Comparison of ENCODE assay signal across 14 cellular contexts in the genomic region with DNA sequence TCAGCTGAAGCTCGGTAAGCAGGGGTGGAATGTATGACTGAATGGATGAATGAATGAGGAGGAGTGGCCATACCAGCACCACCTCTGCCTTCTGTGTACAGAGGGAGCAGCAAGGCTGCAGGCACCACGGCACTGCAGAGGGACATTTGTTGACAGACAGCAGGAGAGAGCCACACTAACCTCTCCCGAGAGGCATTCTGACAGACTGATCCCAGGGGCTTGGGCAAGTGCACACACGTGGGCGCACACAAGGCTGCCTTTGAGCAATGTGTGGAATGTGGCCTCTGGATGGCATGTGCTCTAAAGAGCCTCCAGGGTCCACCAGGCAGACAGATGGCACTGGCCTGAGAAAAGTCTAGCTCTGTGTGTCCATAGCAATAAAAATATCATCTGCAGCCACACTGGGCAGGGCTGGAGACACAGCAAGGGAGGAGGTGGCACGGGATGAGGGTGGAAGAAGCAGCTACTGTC.
DNase-seq lines count a peak whose midpoint lies in the region; ATAC-seq, FAIRE-seq and TF ChIP-seq lines count a peak whose summit lies in the region.
"Had no signal": no experiment of that assay in that cellular context is flagged by ENCODE, and none has a peak within 500 bp of the region (broad histone marks: within the 10 kb centered on the region; RNA-seq: fewer than 3 reads in every experiment).

No MANE protein-coding gene starts in this region.

- no peaks in the 10 kb centered on the region for H3K9me3 Mint-ChIP-seq in CD8-positive, alpha-beta T cell
- H3K9me3 Mint-ChIP-seq: activated B cell treated with CpG ODN at 0.5 μM for 24 hours; activated T-helper 17 cell treated with anti-CD3 and anti-CD28 coated beads, Interleukin-2, amount 50 U/mL, for 72 hours; stimulated activated memory B cell treated with anti-CD40 and anti-IgM and Interleukin-4, amounts not matched to agents 10 μg/mL and 1 μg/mL and 100 μg/mL, for 72 hours had no signal

- no peak overlapping the region for H3K4me3 ChIP-seq in left ventricle myocardium inferior
- no peak overlapping the region for H3K4me3 ChIP-seq in RWPE2 (ENCODE audit: severe bottlenecking)
- no peak overlapping the region for H3K4me3 ChIP-seq in keratinocyte (ENCODE audit: control insufficient read depth in 2 of 3, extremely low read depth in 1 of 3, insufficient read depth in 2 of 3, low read depth in 1 of 3, low read length in 3 of 3)
- H3K4me3 ChIP-seq in CD8-positive, alpha-beta T cell (ENCODE audit: low read depth, low read length) = no peak overlapping the region
- H3K4me3 ChIP-seq: K562 had no signal

- ATAC-seq in left ventricle myocardium superior (peak; percentile 25), RWPE2 (ENCODE audit: low read depth) (peak; percentile 92)
- ATAC-seq in CD8-positive, alpha-beta T cell = no peak
- ATAC-seq: activated T-helper 17 cell treated with anti-CD3 and anti-CD28 coated beads, Interleukin-2, amount 50 U/mL, for 72 hours; K562; stimulated activated memory B cell treated with anti-CD40 and anti-IgM and Interleukin-4, amounts not matched to agents 10 μg/mL and 1 μg/mL and 100 μg/mL, for 72 hours had no signal

- H3K36me3 ChIP-seq in left ventricle myocardium inferior (no peaks in the 10 kb centered on the region), RWPE2 (ENCODE audit: low read depth) (no peaks in the 10 kb centered on the region), keratinocyte (ENCODE audit: control insufficient read depth in 2 of 2, extremely low read depth in 1 of 2, insufficient read depth in 2 of 2, low read length in 2 of 2) (no peaks in the 10 kb centered on the region)
- no peaks in the 10 kb centered on the region for H3K36me3 ChIP-seq in CD8-positive, alpha-beta T cell (ENCODE audit: insufficient read depth, low read length)

- H3K4me1 ChIP-seq in left ventricle myocardium inferior (no peaks in the 10 kb centered on the region), RWPE2 (ENCODE audit: insufficient read depth, poor library complexity, severe bottlenecking) (no peaks in the 10 kb centered on the region), keratinocyte (ENCODE audit: control insufficient read depth, extremely low read depth, insufficient read depth, low read length) (peaks cover 13% of the 10 kb centered on the region)
- no peaks in the 10 kb centered on the region for H3K4me1 ChIP-seq in CD8-positive, alpha-beta T cell (ENCODE audit: insufficient read depth, low read length)

- H3K27me3 ChIP-seq in left ventricle myocardium inferior (ENCODE audit: low read depth) (no peaks in the 10 kb centered on the region), RWPE2 (ENCODE audit: insufficient read depth, poor library complexity, severe bottlenecking) (no peaks in the 10 kb centered on the region), keratinocyte (ENCODE audit: control insufficient read depth, extremely low read depth, insufficient read depth, low read length) (no peaks in the 10 kb centered on the region)
- H3K27me3 ChIP-seq in CD8-positive, alpha-beta T cell (ENCODE audit: insufficient read depth, low read length) = no peaks in the 10 kb centered on the region

- no peaks in the 10 kb centered on the region for H4K20me1 ChIP-seq in keratinocyte (ENCODE audit: control insufficient read depth, extremely low read depth, insufficient read depth, low read length)

- FAIRE-seq in keratinocyte (lab: Jason Lieb, UNC) (peak; percentile 86), urothelium cell line (lab: Jason Lieb, UNC) (no peak), frontal cortex (lab: Jason Lieb, UNC) (no peak)
- FAIRE-seq: GM12891, K562 had no signal

- peak overlapping the region; percentile 52 for H2AFZ ChIP-seq in keratinocyte (ENCODE audit: control insufficient read depth, low read length)

- H3K4me1 Mint-ChIP-seq in CD8-positive, alpha-beta T cell (ENCODE audit: low read depth) = no peaks in the 10 kb centered on the region
- H3K4me1 Mint-ChIP-seq: activated B cell treated with CpG ODN at 0.5 μM for 24 hours; activated T-helper 17 cell treated with anti-CD3 and anti-CD28 coated beads, Interleukin-2, amount 50 U/mL, for 72 hours; B cell; stimulated activated memory B cell treated with anti-CD40 and anti-IgM and Interleukin-4, amounts not matched to agents 10 μg/mL and 1 μg/mL and 100 μg/mL, for 72 hours had no signal

- peak overlapping the region; percentile 30 for H3K4me2 ChIP-seq in keratinocyte (ENCODE audit: control insufficient read depth, extremely low read depth, insufficient read depth, low read depth, low read length)

- POLR2A ChIA-PET in CD8-positive, alpha-beta T cell (lab: Charles Lee) = no interaction called here

- H3K27ac Mint-ChIP-seq in CD8-positive, alpha-beta T cell = no peak overlapping the region
- H3K27ac Mint-ChIP-seq: activated B cell treated with CpG ODN at 0.5 μM for 24 hours; activated T-helper 17 cell treated with anti-CD3 and anti-CD28 coated beads, Interleukin-2, amount 50 U/mL, for 72 hours; B cell; stimulated activated memory B cell treated with anti-CD40 and anti-IgM and Interleukin-4, amounts not matched to agents 10 μg/mL and 1 μg/mL and 100 μg/mL, for 72 hours had no signal

- TF ChIP-seq CTCF in left ventricle myocardium inferior (IDR thresholded peaks at IDR 0.05; ENCODE audit: borderline replicate concordance) (no peak), RWPE2 (IDR thresholded peaks at IDR 0.05; ENCODE audit: poor library complexity, severe bottlenecking) (no peak), keratinocyte (optimal IDR thresholded peaks at IDR 0.05 in 1 of 3, IDR thresholded peaks at IDR 0.05 in 1 of 3, conservative IDR thresholded peaks at IDR 0.05 in 1 of 3; ENCODE audit: extremely low read depth in 1 of 3, insufficient read depth in 2 of 3, low read length in 3 of 3) (no peak)
- no peak for TF ChIP-seq CTCF in CD8-positive, alpha-beta T cell (IDR thresholded peaks at IDR 0.05)

- H3K9ac ChIP-seq in keratinocyte (ENCODE audit: control insufficient read depth, extremely low read depth, insufficient read depth, low read length) = peak overlapping the region; percentile 13

- dilution Hi-C loops in keratinocyte (cut with MboI; ENCODE audit: extremely low pct_ligation_motif_present, low sequenced_read_pairs) = no loop called here

- H3K27me3 Mint-ChIP-seq in CD8-positive, alpha-beta T cell (ENCODE audit: low read depth) = peaks cover 2% of the 10 kb centered on the region
- H3K27me3 Mint-ChIP-seq: activated B cell treated with CpG ODN at 0.5 μM for 24 hours; activated T-helper 17 cell treated with anti-CD3 and anti-CD28 coated beads, Interleukin-2, amount 50 U/mL, for 72 hours; B cell; stimulated activated memory B cell treated with anti-CD40 and anti-IgM and Interleukin-4, amounts not matched to agents 10 μg/mL and 1 μg/mL and 100 μg/mL, for 72 hours had no signal

- CTCF ChIA-PET in CD8-positive, alpha-beta T cell (lab: Charles Lee) = no interaction called here

- no peaks in the 10 kb centered on the region for H3K79me2 ChIP-seq in keratinocyte (ENCODE audit: control insufficient read depth, insufficient read depth, low read length)

- no peak for TF ChIP-seq POLR2A in erythroblast (IDR thresholded peaks at IDR 0.05; ENCODE audit: low read length)

- DNase-seq in left ventricle myocardium superior (no peak), left ventricle myocardium inferior (no peak), RWPE2 (ENCODE audit: low spot score) (no peak), keratinocyte (ENCODE audit: low read depth, low spot score) (peak; percentile 71), urothelium cell line (ENCODE audit: low spot score) (peak; percentile 13), erythroblast (lab: John Stamatoyannopoulos, UW) (no peak), frontal cortex (ENCODE audit: low spot score in 2 of 2) (no peak)
- no peak for DNase-seq in CD8-positive, alpha-beta T cell
- DNase-seq: activated B cell treated with CpG ODN at 0.5 μM for 24 hours had no signal

- H3K4me3 Mint-ChIP-seq in CD8-positive, alpha-beta T cell = no peak overlapping the region
- H3K4me3 Mint-ChIP-seq: activated B cell treated with CpG ODN at 0.5 μM for 24 hours; activated T-helper 17 cell treated with anti-CD3 and anti-CD28 coated beads, Interleukin-2, amount 50 U/mL, for 72 hours; B cell; stimulated activated memory B cell treated with anti-CD40 and anti-IgM and Interleukin-4, amounts not matched to agents 10 μg/mL and 1 μg/mL and 100 μg/mL, for 72 hours had no signal

- H3K27ac ChIP-seq in left ventricle myocardium inferior (replicated peaks) = no peak overlapping the region
- H3K27ac ChIP-seq in RWPE2 (ENCODE audit: poor library complexity, severe bottlenecking) = no peak overlapping the region
- H3K27ac ChIP-seq in keratinocyte (ENCODE audit: control insufficient read depth, insufficient read depth, low read length) = no peak overlapping the region
- H3K27ac ChIP-seq in CD8-positive, alpha-beta T cell (ENCODE audit: low read depth, low read length) = no peak overlapping the region

- H3K9me3 ChIP-seq in left ventricle myocardium inferior (replicated peaks) (no peaks in the 10 kb centered on the region), RWPE2 (ENCODE audit: severe bottlenecking) (no peaks in the 10 kb centered on the region), keratinocyte (ENCODE audit: control insufficient read depth, low read depth, low read length) (no peaks in the 10 kb centered on the region)
- H3K9me3 ChIP-seq in CD8-positive, alpha-beta T cell (ENCODE audit: low read length) = no peaks in the 10 kb centered on the region

- H3K36me3 Mint-ChIP-seq in CD8-positive, alpha-beta T cell = no peaks in the 10 kb centered on the region
- H3K36me3 Mint-ChIP-seq: stimulated activated memory B cell treated with anti-CD40 and anti-IgM and Interleukin-4, amounts not matched to agents 10 μg/mL and 1 μg/mL and 100 μg/mL, for 72 hours had no signal

- intact Hi-C loops in left ventricle myocardium superior (cut with micrococcal nuclease) = no loop called here
- intact Hi-C loops in left ventricle myocardium inferior (cut with micrococcal nuclease) = no loop called here
- intact Hi-C loops in CD8-positive, alpha-beta T cell (cut with DNase I, micrococcal nuclease) = no loop called here

- H3K9me1 ChIP-seq in keratinocyte (ENCODE audit: control insufficient read depth, extremely low read depth, insufficient read depth, low read length) = no peaks in the 10 kb centered on the region

Comparison
In these comparisons a context has a peak if more than half of its experiments do, and no peak if none do; other contexts are left out.
1. DNase-seq: peak in keratinocyte (single experiment) and urothelium cell line (single experiment); none in left ventricle myocardium superior (single experiment), left ventricle myocardium inferior (single experiment), RWPE2 (single experiment), CD8-positive, alpha-beta T cell (0 of 7), erythroblast (0 of 2) and frontal cortex (0 of 2).